ENCODE assay signal across 20 cellular contexts in genomic region chr11:134236834-134237556, GRCh38. TPM values are rescaled to one million over a fixed set of nuclear protein-coding genes. Genes with fewer than 3 reads are reported as not detected.
A peak's percentile ranks its signal among the peaks of the same experiment; 100 is the strongest.
DNase-seq lines count a peak whose midpoint lies in the region; ATAC-seq, FAIRE-seq and TF ChIP-seq lines count a peak whose summit lies in the region.
"Had no signal": no experiment of that assay in that cellular context is flagged by ENCODE, and none has a peak within 500 bp of the region (broad histone marks: within the 10 kb centered on the region; RNA-seq: fewer than 3 reads in every experiment).

No MANE protein-coding gene starts in this region.

- no peak overlapping the region for H2AFZ ChIP-seq in GM23248
- H2AFZ ChIP-seq in GM12878 (ENCODE audit: control insufficient read depth, low read depth, low read length): no peak overlapping the region
- H2AFZ ChIP-seq in OCI-LY7 (ENCODE audit: low read length): no peak overlapping the region
- H2AFZ ChIP-seq: GM23338 had no signal

- CTCF ChIA-PET in GM12878 (lab: Yijun Ruan, JAX): interaction anchor here (0.7 kb wide), 1 partner anchor 189 kb away, joined by 3 read pairs; no protein-coding TSS in a partner anchor
- CTCF ChIA-PET in OCI-LY7 (lab: Charles Lee; ENCODE audit: unreplicated experiment): no interaction called here

- peaks cover 67% of the 10 kb centered on the region for H3K36me3 ChIP-seq in BLaER1
- H3K36me3 ChIP-seq in GM23248 (ENCODE audit: low read depth): 0 out of 2 replicates have a peak, but pooled peaks cover 10% of the 10 kb centered on the region
- H3K36me3 ChIP-seq in GM12878 (ENCODE audit: control insufficient read depth in 2 of 2, insufficient read depth in 2 of 2, low read length in 1 of 2): peaks cover 0 to 6% of the 10 kb centered on the region in 2 experiments; a peak in 3 of 4 replicates
- H3K36me3 ChIP-seq in left lung: peaks cover 0 to 60% of the 10 kb centered on the region in 2 donors
- peaks cover 5% of the 10 kb centered on the region; the same call in 1 of the 2 replicates for H3K36me3 ChIP-seq in OCI-LY7 (ENCODE audit: insufficient read depth, low read length)

- no peak for TF ChIP-seq POLR2A in GM12878 (IDR thresholded peaks at IDR 0.05; ENCODE audit: low read depth, low read length)

- no peaks in the 10 kb centered on the region for H3K9me3 ChIP-seq in BLaER1
- H3K9me3 ChIP-seq in GM23248 (ENCODE audit: low read depth): no peaks in the 10 kb centered on the region
- no peaks in the 10 kb centered on the region for H3K9me3 ChIP-seq in GM12878 (replicated peaks; ENCODE audit: control insufficient read depth, insufficient read depth, low read length)
- no peaks in the 10 kb centered on the region for H3K9me3 ChIP-seq in left lung
- H3K9me3 ChIP-seq in OCI-LY7 (ENCODE audit: low read length): no peaks in the 10 kb centered on the region
- H3K9me3 ChIP-seq: body of pancreas, right lobe of liver, thoracic aorta had no signal

- intact Hi-C loops in GM12878 (cut with micrococcal nuclease; ENCODE audit: unreplicated experiment): no loop called here
- intact Hi-C loops in left lung (cut with DNase I): no loop called here
- intact Hi-C loops in OCI-LY7 (cut with micrococcal nuclease; ENCODE audit: unreplicated experiment): no loop called here

- in situ Hi-C loops in GM23248 (cut with MboI) (no loop called here), GM12878 (cut with MboI) (no loop called here)

- RAD21 ChIA-PET in GM12878 (lab: Charles Lee; ENCODE audit: unreplicated experiment): no interaction called here

- TF ChIP-seq CTCF in GM12878 (IDR thresholded peaks at IDR 0.05 in 2 of 3, conservative IDR thresholded peaks at IDR 0.05 in 1 of 3; ENCODE audit: control insufficient read depth in 2 of 3, extremely low read depth in 1 of 3, insufficient read depth in 1 of 3, low read depth in 3 of 3, low read length in 3 of 3) (no peak), left lung (IDR thresholded peaks at IDR 0.05) (no peak), OCI-LY7 (conservative IDR thresholded peaks at IDR 0.05; ENCODE audit: low read length) (no peak)

- H3F3A ChIP-seq in GM23248 (ENCODE audit: insufficient read depth): no peaks in the 10 kb centered on the region

- H3K9ac ChIP-seq in BLaER1 (no peak overlapping the region), GM23248 (no peak overlapping the region), GM12878 (ENCODE audit: control insufficient read depth, insufficient read depth, low read length) (no peak overlapping the region)

- no peak for TF ChIP-seq RAD21 in GM12878 (IDR thresholded peaks at IDR 0.05; ENCODE audit: insufficient read depth, low read depth, low read length)

- peak overlapping the region; percentile 33 for H3K4me2 ChIP-seq in BLaER1
- H3K4me2 ChIP-seq in GM23248 (ENCODE audit: unreplicated experiment): no peak overlapping the region
- H3K4me2 ChIP-seq in GM12878 (ENCODE audit: control insufficient read depth, insufficient read depth): no peak overlapping the region
- H3K4me2 ChIP-seq in OCI-LY7 (ENCODE audit: low read length): no peak overlapping the region
- H3K4me2 ChIP-seq: GM23338 had no signal

- H3K27ac ChIP-seq in BLaER1: no peak overlapping the region
- no peak overlapping the region for H3K27ac ChIP-seq in GM23248
- no peak overlapping the region for H3K27ac ChIP-seq in GM12878 (ENCODE audit: control insufficient read depth, insufficient read depth)
- no peak overlapping the region for H3K27ac ChIP-seq in left lung
- no peak overlapping the region for H3K27ac ChIP-seq in OCI-LY7 (ENCODE audit: low read depth, low read length, poor library complexity, severe bottlenecking)
- H3K27ac ChIP-seq: body of pancreas, right lobe of liver, SK-N-MC, thoracic aorta had no signal

- H3K4me1 ChIP-seq in BLaER1 (peaks cover 73% of the 10 kb centered on the region), GM23248 (ENCODE audit: insufficient read depth) (no peaks in the 10 kb centered on the region), GM12878 (ENCODE audit: control insufficient read depth, insufficient read depth, low read length) (no peaks in the 10 kb centered on the region), left lung (peaks cover 0 to 12% of the 10 kb centered on the region in 2 donors), OCI-LY7 (ENCODE audit: insufficient read depth, low read length, poor library complexity, severe bottlenecking) (no peaks in the 10 kb centered on the region)

- ATAC-seq in GM12878 (no peak), left lung (no peak)
- ATAC-seq: body of pancreas, esophagus mucosa, GM23338 had no signal

- TSS peak; percentile 28 for BruUV-seq in GM12878 (replicated peaks; lab: Mats Ljungman, UMichigan)
- no TSS peak for BruUV-seq in OCI-LY7 (replicated peaks; lab: Mats Ljungman, UMichigan)

- H3K27me3 ChIP-seq in BLaER1 (peaks cover 6% of the 10 kb centered on the region; the same call in 1 of the 2 replicates), GM23248 (replicated peaks; ENCODE audit: insufficient read depth) (no peaks in the 10 kb centered on the region), GM12878 (replicated peaks in 1 of 2; ENCODE audit: control insufficient read depth in 2 of 2, insufficient read depth in 2 of 2, low read length in 1 of 2) (no peaks in the 10 kb centered on the region), left lung (no peaks in the 10 kb centered on the region)
- H3K27me3 ChIP-seq: body of pancreas, right lobe of liver had no signal

- H3K4me3 ChIP-seq in BLaER1 (no peak overlapping the region), GM23248 (no peak overlapping the region), GM12878 (no peak overlapping the region), left lung (no peak overlapping the region), OCI-LY7 (ENCODE audit: low read depth, low read length, poor library complexity, severe bottlenecking) (no peak overlapping the region)
- H3K4me3 ChIP-seq: body of pancreas, GM23338, right lobe of liver, SK-N-MC, thoracic aorta had no signal

- FAIRE-seq in GM12878 (lab: Jason Lieb, UNC): no peak
- FAIRE-seq: TTC549 had no signal

- peak; percentile 11 for DNase-seq in GM23248
- no peak for DNase-seq in GM12878 (ENCODE audit: low read depth, low spot score)
- no peak for DNase-seq in left lung
- no peak for DNase-seq in HPDE6-E6E7 (ENCODE audit: extremely low spot score)
- no peak for DNase-seq in OCI-LY7 (ENCODE audit: low spot score)
- DNase-seq: activated effector memory CD4-positive, alpha-beta T cell treated with Interleukin-2 at 50 U/mL for 16 hours; body of pancreas; dermis blood vessel endothelial cell; KG1; NCI-H1092; NCI-H2171; right lobe of liver; stimulated activated CD4-positive, alpha-beta T cell treated with anti-CD3 and anti-CD28 coated beads, Interleukin-1b, Interleukin-23, amount 100 ng/mL, for 48 hours had no signal

- no peak for TF ChIP-seq EP300 in GM12878 (IDR thresholded peaks at IDR 0.05; ENCODE audit: borderline replicate concordance in 1 of 2, control insufficient read depth in 1 of 2, low read depth in 2 of 2, low read length in 2 of 2)

- H4K20me1 ChIP-seq in BLaER1 (peaks cover 87% of the 10 kb centered on the region), GM23248 (ENCODE audit: insufficient read depth) (no peaks in the 10 kb centered on the region), GM12878 (ENCODE audit: control insufficient read depth, insufficient read depth) (no peaks in the 10 kb centered on the region), OCI-LY7 (ENCODE audit: insufficient read depth, low read length) (peaks cover 7% of the 10 kb centered on the region; the same call in 1 of the 2 replicates)

- peaks cover 38% of the 10 kb centered on the region for H3K79me2 ChIP-seq in GM23248 (ENCODE audit: insufficient read depth)
- H3K79me2 ChIP-seq in GM12878 (ENCODE audit: control insufficient read depth, insufficient read depth, low read length): no peaks in the 10 kb centered on the region
- H3K79me2 ChIP-seq in OCI-LY7 (ENCODE audit: insufficient read depth, low read depth, low read length): no peaks in the 10 kb centered on the region

- POLR2A ChIA-PET in GM12878 (lab: Charles Lee): no interaction called here
- POLR2A ChIA-PET in OCI-LY7 (lab: Charles Lee): no interaction called here

- H3K9me2 ChIP-seq in GM23248 (ENCODE audit: insufficient read depth): no peaks in the 10 kb centered on the region
- H3K9me2 ChIP-seq in OCI-LY7 (ENCODE audit: insufficient read depth, low read length): no peaks in the 10 kb centered on the region

- 87 to 91% methylated on average over 7 of the region's 7 CpGs for WGBS in GM23248 (ENCODE audit: low coverage in 1 of 2, low lambda C conversion rate in 2 of 2, missing lambda C conversion rate in 2 of 2), 2 experiments
- 97% methylated on average over 7 of the region's 7 CpGs for WGBS in GM12878 (ENCODE audit: insufficient coverage, insufficient replicate concordance, low lambda C conversion rate, missing lambda C conversion rate)

- SMC1A ChIA-PET in GM12878 (lab: Charles Lee; ENCODE audit: uncharacterized antibody, unreplicated experiment): no interaction called here

RNA-seq across cellular contexts. Expression of gene VPS26B, which starts 12.5 kb away (rescaled TPM):
- 36.9 and 40.3 TPM in 2 replicates for total RNA-seq in GM23248 (2014; rRNA removed; shearing (Covaris generic))
- polyA plus RNA-seq in GM23248 (2016; fragmentation: Nextera tagmentation; extraction: Ambion mirVana) (27.4 and 28.7 TPM in 2 replicates), GM12878 (2011; rRNA removed) (25.1 and 26.9 TPM in 2 replicates), GM12878 (2014; fragmentation: Illumina TruSeq; extraction: Trizol) (15.7 and 16.4 TPM in 2 replicates), GM12878 (2014; fragmentation: Nextera tagmentation; extraction: Ambion mirVana) (1 to 10 TPM; 1.6 to 2.7 TPM), GM12878 (2014; rRNA removed) (13.0 and 16.1 TPM in 2 replicates), GM12878 (2016; fragmentation: Nextera tagmentation; extraction: Ambion mirVana) (10 to 100 TPM in 1 of 2 experiments, 1 to 10 TPM in 1; 3.1 to 14.9 TPM)
- 33.4 and 35.0 TPM in 2 replicates for total RNA-seq in GM12878 (2013; cell fraction: nucleolus; rRNA removed)
- total RNA-seq in GM12878 (2014; rRNA removed) (13.6 and 15.9 TPM in 2 replicates), GM12878 (2014; rRNA removed; fragmentation: Illumina TruSeq; extraction: Trizol) (10.0 and 10.1 TPM in 2 replicates), GM12878 (2021) (16.6 and 20.6 TPM in 2 replicates), left lung (10 to 100 TPM; 42.5 to 45.2 TPM), OCI-LY7 (2022) (25.1 and 33.1 TPM in 2 replicates)
- polyA plus RNA-seq in GM12878 (2011; ENCODE audit: low read depth): 9.5 TPM
- polyA plus RNA-seq in GM12878 (2011; cell fraction: cytosol; rRNA removed): 21.9 and 24.3 TPM in 2 replicates
- 55.0 and 56.1 TPM in 2 replicates for polyA plus RNA-seq in GM12878 (2011; cell fraction: nucleus; rRNA removed)
- polyA plus RNA-seq in GM12878 (2012): 16.3 and 18.2 TPM in 2 replicates
- polyA minus RNA-seq in GM12878 (2011; rRNA and poly(A)+ RNA removed): 29.5 and 32.8 TPM in 2 replicates
- polyA minus RNA-seq in GM12878 (2011; cell fraction: cytosol; rRNA and poly(A)+ RNA removed): 9.3 and 9.9 TPM in 2 replicates
- 17.3 and 25.4 TPM in 2 replicates for polyA minus RNA-seq in GM12878 (2011; cell fraction: nucleus; rRNA and poly(A)+ RNA removed)
- total RNA-seq in OCI-LY7 (2014; rRNA removed; shearing (Covaris generic)): 22.7 and 24.9 TPM in 2 replicates

RNA-seq across cellular contexts. Expression of gene NCAPD3, which starts 13.2 kb away (rescaled TPM):
- total RNA-seq in GM23248 (2014; rRNA removed; shearing (Covaris generic)): 9.0 and 13.3 TPM in 2 replicates
- 13.6 and 16.3 TPM in 2 replicates for polyA plus RNA-seq in GM23248 (2016; fragmentation: Nextera tagmentation; extraction: Ambion mirVana)
- total RNA-seq in GM12878 (2013; cell fraction: nucleolus; rRNA removed): 128 and 132 TPM in 2 replicates
- total RNA-seq in GM12878 (2014; rRNA removed): 38.2 and 44.6 TPM in 2 replicates
- total RNA-seq in GM12878 (2014; rRNA removed; fragmentation: Illumina TruSeq; extraction: Trizol): 45.9 and 47.1 TPM in 2 replicates
- 54.6 and 56.6 TPM in 2 replicates for total RNA-seq in GM12878 (2021)
- 17.0 TPM for polyA plus RNA-seq in GM12878 (2011; ENCODE audit: low read depth)
- 49.3 and 58.2 TPM in 2 replicates for polyA plus RNA-seq in GM12878 (2011; rRNA removed)
- 47.3 and 55.5 TPM in 2 replicates for polyA plus RNA-seq in GM12878 (2011; cell fraction: cytosol; rRNA removed)
- 146 and 171 TPM in 2 replicates for polyA plus RNA-seq in GM12878 (2011; cell fraction: nucleus; rRNA removed)
- 22.8 and 31.9 TPM in 2 replicates for polyA plus RNA-seq in GM12878 (2012)
- 47.9 and 52.5 TPM in 2 replicates for polyA plus RNA-seq in GM12878 (2014; fragmentation: Illumina TruSeq; extraction: Trizol)
- polyA plus RNA-seq in GM12878 (2014; fragmentation: Nextera tagmentation; extraction: Ambion mirVana): 10 to 100 TPM; 14.9 to 17.5 TPM
- 45.2 and 51.8 TPM in 2 replicates for polyA plus RNA-seq in GM12878 (2014; rRNA removed)
- 10 to 100 TPM; 48.4 to 51.0 TPM for polyA plus RNA-seq in GM12878 (2016; fragmentation: Nextera tagmentation; extraction: Ambion mirVana)
- polyA minus RNA-seq in GM12878 (2011; rRNA and poly(A)+ RNA removed): 72.6 and 80.8 TPM in 2 replicates
- polyA minus RNA-seq in GM12878 (2011; cell fraction: cytosol; rRNA and poly(A)+ RNA removed): 29.9 and 37.0 TPM in 2 replicates
- polyA minus RNA-seq in GM12878 (2011; cell fraction: nucleus; rRNA and poly(A)+ RNA removed): 64.7 and 112 TPM in 2 replicates
- total RNA-seq in left lung: 10 to 100 TPM; 16.4 to 24.4 TPM
- total RNA-seq in OCI-LY7 (2014; rRNA removed; shearing (Covaris generic)): 72.8 and 89.1 TPM in 2 replicates
- 112 and 125 TPM in 2 replicates for total RNA-seq in OCI-LY7 (2022)

RNA-seq across cellular contexts. Expression of gene THYN1, which starts 16.2 kb away (rescaled TPM):
- total RNA-seq in GM23248 (2014; rRNA removed; shearing (Covaris generic)): 24.3 and 25.6 TPM in 2 replicates
- polyA plus RNA-seq in GM23248 (2016; fragmentation: Nextera tagmentation; extraction: Ambion mirVana): 44.2 and 49.8 TPM in 2 replicates
- 32.7 and 34.9 TPM in 2 replicates for total RNA-seq in GM12878 (2013; cell fraction: nucleolus; rRNA removed)
- 64.9 and 70.7 TPM in 2 replicates for total RNA-seq in GM12878 (2014; rRNA removed)
- 86.9 and 92.4 TPM in 2 replicates for total RNA-seq in GM12878 (2014; rRNA removed; fragmentation: Illumina TruSeq; extraction: Trizol)
- total RNA-seq in GM12878 (2021): 45.7 and 45.9 TPM in 2 replicates
- 56.7 TPM for polyA plus RNA-seq in GM12878 (2011; ENCODE audit: low read depth)
- polyA plus RNA-seq in GM12878 (2011; rRNA removed): 70.9 and 73.8 TPM in 2 replicates
- polyA plus RNA-seq in GM12878 (2011; cell fraction: cytosol; rRNA removed): 55.6 and 56.6 TPM in 2 replicates
- 57.5 and 74.9 TPM in 2 replicates for polyA plus RNA-seq in GM12878 (2011; cell fraction: nucleus; rRNA removed)
- 47.8 and 49.2 TPM in 2 replicates for polyA plus RNA-seq in GM12878 (2012)
- 100 and 112 TPM in 2 replicates for polyA plus RNA-seq in GM12878 (2014; fragmentation: Illumina TruSeq; extraction: Trizol)
- 100 to 1,000 TPM; 212 to 221 TPM for polyA plus RNA-seq in GM12878 (2014; fragmentation: Nextera tagmentation; extraction: Ambion mirVana)
- 61.2 and 67.0 TPM in 2 replicates for polyA plus RNA-seq in GM12878 (2014; rRNA removed)
- polyA plus RNA-seq in GM12878 (2016; fragmentation: Nextera tagmentation; extraction: Ambion mirVana): 100 to 1,000 TPM; 127 to 132 TPM
- 48.3 and 50.3 TPM in 2 replicates for polyA minus RNA-seq in GM12878 (2011; rRNA and poly(A)+ RNA removed)
- 13.5 and 25.5 TPM in 2 replicates for polyA minus RNA-seq in GM12878 (2011; cell fraction: cytosol; rRNA and poly(A)+ RNA removed)
- polyA minus RNA-seq in GM12878 (2011; cell fraction: nucleus; rRNA and poly(A)+ RNA removed): 16.1 and 17.3 TPM in 2 replicates
- total RNA-seq in left lung: 10 to 100 TPM; 32.5 to 34.7 TPM
- total RNA-seq in OCI-LY7 (2014; rRNA removed; shearing (Covaris generic)): 82.8 and 101 TPM in 2 replicates
- 51.6 and 52.4 TPM in 2 replicates for total RNA-seq in OCI-LY7 (2022)

RNA-seq across cellular contexts. Expression of gene ACAD8, which starts 16.4 kb away (rescaled TPM):
- 18.9 and 26.7 TPM in 2 replicates for total RNA-seq in GM23248 (2014; rRNA removed; shearing (Covaris generic))
- polyA plus RNA-seq in GM23248 (2016; fragmentation: Nextera tagmentation; extraction: Ambion mirVana) (18.5 and 19.4 TPM in 2 replicates), GM12878 (2011; rRNA removed) (22.0 and 24.7 TPM in 2 replicates), GM12878 (2014; fragmentation: Illumina TruSeq; extraction: Trizol) (20.9 and 25.0 TPM in 2 replicates), GM12878 (2014; fragmentation: Nextera tagmentation; extraction: Ambion mirVana) (10 to 100 TPM in 1 of 2 experiments, 1 to 10 TPM in 1; 9.9 to 12.8 TPM), GM12878 (2014; rRNA removed) (25.3 and 28.8 TPM in 2 replicates), GM12878 (2016; fragmentation: Nextera tagmentation; extraction: Ambion mirVana) (10 to 100 TPM; 31.3 to 34.8 TPM)
- 44.7 and 48.6 TPM in 2 replicates for total RNA-seq in GM12878 (2013; cell fraction: nucleolus; rRNA removed)
- total RNA-seq in GM12878 (2014; rRNA removed) (22.7 and 23.4 TPM in 2 replicates), GM12878 (2014; rRNA removed; fragmentation: Illumina TruSeq; extraction: Trizol) (15.7 and 17.2 TPM in 2 replicates), GM12878 (2021) (19.5 and 19.9 TPM in 2 replicates), left lung (10 to 100 TPM; 31.5 to 48.8 TPM), OCI-LY7 (2022) (20.4 and 24.7 TPM in 2 replicates)
- polyA plus RNA-seq in GM12878 (2011; ENCODE audit: low read depth): 10.6 TPM
- 20.2 and 22.7 TPM in 2 replicates for polyA plus RNA-seq in GM12878 (2011; cell fraction: cytosol; rRNA removed)
- polyA plus RNA-seq in GM12878 (2011; cell fraction: nucleus; rRNA removed): 92.8 and 96.6 TPM in 2 replicates
- polyA plus RNA-seq in GM12878 (2012): 13.2 and 15.5 TPM in 2 replicates
- polyA minus RNA-seq in GM12878 (2011; rRNA and poly(A)+ RNA removed): 12.7 and 16.2 TPM in 2 replicates
- 4.1 and 4.9 TPM in 2 replicates for polyA minus RNA-seq in GM12878 (2011; cell fraction: cytosol; rRNA and poly(A)+ RNA removed)
- 20.9 and 26.7 TPM in 2 replicates for polyA minus RNA-seq in GM12878 (2011; cell fraction: nucleus; rRNA and poly(A)+ RNA removed)
- 22.8 and 29.7 TPM in 2 replicates for total RNA-seq in OCI-LY7 (2014; rRNA removed; shearing (Covaris generic))

RNA-seq across cellular contexts. Expression of gene GLB1L3, which starts 39.2 kb away (rescaled TPM):
- total RNA-seq in GM23248 (2014; rRNA removed; shearing (Covaris generic)): not detected in 2 replicates
- polyA plus RNA-seq in GM23248 (2016; fragmentation: Nextera tagmentation; extraction: Ambion mirVana) (not detected in 2 replicates), GM12878 (2011; rRNA removed) (not detected in 2 replicates), GM12878 (2014; fragmentation: Illumina TruSeq; extraction: Trizol) (0.90 and 1.9 TPM in 2 replicates), GM12878 (2014; fragmentation: Nextera tagmentation; extraction: Ambion mirVana) (under 1 TPM; 0.53 to 0.63 TPM), GM12878 (2014; rRNA removed) (1.9 and 2.0 TPM in 2 replicates), GM12878 (2016; fragmentation: Nextera tagmentation; extraction: Ambion mirVana) (1 to 10 TPM; 2.5 to 2.9 TPM)
- 0.12 and 0.17 TPM in 2 replicates for total RNA-seq in GM12878 (2013; cell fraction: nucleolus; rRNA removed)
- total RNA-seq in GM12878 (2014; rRNA removed) (0.90 and 1.3 TPM in 2 replicates), GM12878 (2014; rRNA removed; fragmentation: Illumina TruSeq; extraction: Trizol) (0.94 and 1.1 TPM in 2 replicates), GM12878 (2021) (1.3 and 1.9 TPM in 2 replicates), left lung (under 1 TPM; 0.12 to 0.29 TPM), OCI-LY7 (2022) (not detected in 2 replicates)
- 0.47 TPM for polyA plus RNA-seq in GM12878 (2011; ENCODE audit: low read depth)
- polyA plus RNA-seq in GM12878 (2011; cell fraction: cytosol; rRNA removed): not detected in 2 replicates
- polyA plus RNA-seq in GM12878 (2011; cell fraction: nucleus; rRNA removed): not detected in 2 replicates
- polyA plus RNA-seq in GM12878 (2012): 0.21 and 0.35 TPM in 2 replicates
- not detected in 2 replicates for polyA minus RNA-seq in GM12878 (2011; rRNA and poly(A)+ RNA removed)
- polyA minus RNA-seq in GM12878 (2011; cell fraction: cytosol; rRNA and poly(A)+ RNA removed): not detected in 2 replicates
- not detected in 2 replicates for polyA minus RNA-seq in GM12878 (2011; cell fraction: nucleus; rRNA and poly(A)+ RNA removed)
- total RNA-seq in OCI-LY7 (2014; rRNA removed; shearing (Covaris generic)): not detected in 2 replicates
- total RNA-seq: dermis blood vessel endothelial cell, esophagus mucosa, osteoblast, right lobe of liver, thoracic aorta had no signal
